In the genomic region with DNA sequence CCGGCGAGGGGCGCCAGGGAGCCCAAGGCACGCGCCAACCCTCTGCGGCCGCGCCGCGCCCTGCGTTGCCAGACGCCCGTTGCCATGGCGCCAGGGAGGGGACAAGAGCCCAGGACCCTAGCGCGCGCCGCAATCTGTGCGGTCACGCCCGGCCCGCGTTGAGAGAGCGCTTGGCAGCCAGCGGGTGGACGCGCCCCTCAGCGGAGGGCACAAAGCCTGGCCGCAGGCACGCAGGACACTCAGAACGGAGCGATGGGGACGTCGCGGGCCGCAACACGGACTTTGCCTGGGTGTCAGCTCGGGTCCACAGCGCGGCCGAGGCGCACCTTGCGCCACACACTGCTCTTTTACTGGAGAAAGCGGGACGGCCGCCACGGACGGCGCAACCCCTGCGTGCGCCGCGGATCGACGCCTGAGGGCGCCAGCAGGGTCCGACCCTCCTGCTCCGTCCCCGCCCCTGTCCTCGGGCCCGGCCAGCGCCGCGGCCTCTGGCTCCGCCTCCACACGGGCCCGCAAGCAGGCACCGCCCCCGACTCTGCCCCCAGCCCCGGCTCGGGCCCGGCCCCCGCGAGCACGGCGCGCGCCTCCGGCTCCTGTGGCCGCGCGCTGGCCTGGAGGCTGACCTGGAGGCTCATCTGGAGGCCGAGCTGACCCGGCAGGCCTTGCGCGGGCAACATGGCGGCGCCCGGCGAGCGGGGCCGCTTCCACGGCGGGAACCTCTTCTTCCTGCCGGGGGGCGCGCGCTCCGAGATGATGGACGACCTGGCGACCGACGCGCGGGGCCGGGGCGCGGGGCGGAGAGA, we compare ENCODE assay signal across 8 cellular contexts. TPM values are rescaled to one million over a fixed set of nuclear protein-coding genes. Genes with fewer than 3 reads are reported as not detected.
A peak's percentile ranks its signal among the peaks of the same experiment; 100 is the strongest.
DNase-seq lines count a peak whose midpoint lies in the region; ATAC-seq and TF ChIP-seq lines count a peak whose summit lies in the region.

Gene GFER, plus strand, starts transcription at position 650 of the 803 bp plus-strand sequence. Its CDS starts 26 bp downstream, at position 676.

- peaks cover 25% of the 10 kb centered on the region for H3K36me3 ChIP-seq in mesodermal cell (ENCODE audit: control insufficient read depth, insufficient read depth, low read length)

- H3K27ac ChIP-seq in HL-60 (replicated peaks) (peak within 1 kb of the TSS; percentile 40), mesodermal cell (ENCODE audit: low read depth, low read length, severe bottlenecking) (peak within 1 kb of the TSS; percentile 96)

- peak; percentile 58 for ATAC-seq in GM19468 (IDR thresholded peaks at IDR 0.05; ENCODE audit: extremely low read depth, unreplicated experiment)

- DNase-seq in DMS 273 treated with DMSO at 0.1 percent for 48 hours (lab: John Stamatoyannopoulos, UW) (peak; percentile 63), HL-60 (ENCODE audit: low read depth in 1 of 2, low spot score in 1 of 2) (peak in 1 of 2 experiments; percentile 77), NCI-H82 treated with DMSO at 0.1 percent for 48 hours (lab: John Stamatoyannopoulos, UW; ENCODE audit: unreplicated experiment) (peak; percentile 64), epidermal melanocyte (ENCODE audit: insufficient read length, low spot score) (peak; percentile 99)
- DNase-seq in activated CD8-positive, alpha-beta memory T cell treated with anti-CD3 and anti-CD28 coated beads, Interleukin-2, amount 50 U/mL, for 4 hours = peak; percentile 64
- DNase-seq in stimulated activated naive CD4-positive, alpha-beta T cell (lab: John Stamatoyannopoulos, UW) = peak in 5 of 6 experiments; percentile 15 to 58 (median 46)

- peaks cover 15% of the 10 kb centered on the region for H3K4me1 ChIP-seq in mesodermal cell (ENCODE audit: control insufficient read depth, insufficient read depth, low read length, poor library complexity, severe bottlenecking)

- 0% methylated on average over 89 to 99 of the region's 109 CpGs for WGBS in mesodermal cell (ENCODE audit: insufficient coverage in 2 of 2), 2 experiments

- peaks cover 30% of the 10 kb centered on the region for H3K27me3 ChIP-seq in HL-60 (ENCODE audit: insufficient read depth, poor library complexity, severe bottlenecking)

- no peaks in the 10 kb centered on the region for H3K9me3 ChIP-seq in mesodermal cell (ENCODE audit: control insufficient read depth, low read length)

- H3K4me3 ChIP-seq in HL-60 (replicated peaks; ENCODE audit: insufficient read depth, low read length) = peak within 1 kb of the TSS; percentile 88
- peak within 1 kb of the TSS; percentile 84 for H3K4me3 ChIP-seq in mesodermal cell (ENCODE audit: extremely low read depth, insufficient read depth, low read length, poor library complexity, severe bottlenecking)

- TF ChIP-seq CTCF in HL-60 (IDR thresholded peaks at IDR 0.05; ENCODE audit: insufficient read depth, low read length) = peak; percentile 48

RNA-seq across cellular contexts. Expression of gene GFER, which starts in this region (rescaled TPM):
- polyA plus RNA-seq in mesodermal cell (2013, experiment 1 of 2) = 31.6 TPM
- 15.0 TPM for polyA plus RNA-seq in mesodermal cell (2013, experiment 2 of 2)
